Comparison of ENCODE assay signal across 8 cellular contexts in the genomic region with DNA sequence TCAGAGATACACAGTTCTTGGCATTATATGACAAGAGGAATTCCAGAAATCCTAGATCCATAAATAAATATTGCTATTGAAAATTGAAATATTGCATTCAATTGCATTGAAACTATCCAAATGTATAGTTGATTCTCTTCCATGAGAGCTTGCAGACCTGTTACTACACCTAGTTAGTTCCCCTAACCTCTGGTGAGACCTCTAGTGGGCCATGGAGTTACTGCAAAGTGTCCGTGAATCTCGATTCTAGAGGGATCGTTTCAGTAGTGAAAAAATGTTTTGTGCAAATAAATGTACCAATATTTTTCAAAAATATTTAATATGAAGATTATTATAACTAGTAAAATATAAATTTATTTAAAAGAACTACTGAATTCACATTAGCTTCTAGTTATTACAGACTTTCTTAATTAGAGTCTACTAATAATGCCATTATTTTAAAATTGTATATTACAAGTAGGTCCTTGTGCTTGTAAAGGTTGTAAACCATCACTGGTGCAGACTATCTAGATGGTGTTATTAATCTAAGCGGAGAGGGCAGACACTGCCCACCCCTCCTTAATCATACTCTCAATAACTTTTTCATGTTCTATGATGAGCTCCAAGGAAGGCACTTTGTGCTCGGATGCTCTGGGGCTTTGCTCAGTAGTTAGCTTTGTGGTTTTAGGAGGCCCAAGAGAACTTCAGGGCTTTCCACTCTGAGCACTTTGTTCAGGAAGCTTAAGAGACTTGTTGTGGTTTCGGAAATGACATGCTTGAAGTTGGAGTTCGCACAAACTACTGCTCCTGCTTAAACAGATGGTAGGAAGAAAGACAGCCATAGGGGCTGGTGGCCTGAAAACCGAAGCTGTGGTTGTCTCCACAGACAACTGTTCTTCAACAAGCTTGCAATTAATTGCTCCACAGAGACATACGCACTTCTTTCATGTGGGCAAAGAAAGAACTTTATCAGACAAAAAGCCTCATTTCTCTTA. TPM values are rescaled to one million over a fixed set of nuclear protein-coding genes. Genes with fewer than 3 reads are reported as not detected.
DNase-seq lines count a peak whose midpoint lies in the region; ATAC-seq and TF ChIP-seq lines count a peak whose summit lies in the region.

No MANE protein-coding gene starts in this region.

- peak; percentile 90 for ATAC-seq in GM18498 (IDR thresholded peaks at IDR 0.05; ENCODE audit: unreplicated experiment)
- peak; percentile 79 for ATAC-seq in HG02943 (IDR thresholded peaks at IDR 0.05; ENCODE audit: low read depth, unreplicated experiment)
- ATAC-seq in natural killer cell treated with Interleukin-12 subunit alpha and Interleukin-12 subunit beta and Interleukin-15 and Interleukin-18, amount 100 ng/mL, for 72 hours = peak; percentile 62 to 72

- H3K4me1 Mint-ChIP-seq in natural killer cell treated with Interleukin-12 subunit alpha and Interleukin-12 subunit beta and Interleukin-15 and Interleukin-18, amount 100 ng/mL, for 72 hours (ENCODE audit: low read depth in 2 of 2) = peaks cover 6 to 10% of the 10 kb centered on the region in 2 donors

- H3K4me3 Mint-ChIP-seq in natural killer cell treated with Interleukin-12 subunit alpha and Interleukin-12 subunit beta and Interleukin-15 and Interleukin-18, amount 100 ng/mL, for 72 hours = peak overlapping the region; percentile 63

- peaks cover 13 to 20% of the 10 kb centered on the region in 2 donors for H3K27me3 Mint-ChIP-seq in natural killer cell treated with Interleukin-12 subunit alpha and Interleukin-12 subunit beta and Interleukin-15 and Interleukin-18, amount 100 ng/mL, for 72 hours

- peak overlapping the region in 1 of 2 donors; percentile 60 for H3K27ac Mint-ChIP-seq in natural killer cell treated with Interleukin-12 subunit alpha and Interleukin-12 subunit beta and Interleukin-15 and Interleukin-18, amount 100 ng/mL, for 72 hours

- no peak for DNase-seq in AG09309 (ENCODE audit: low read depth)
- peak; percentile 2 for DNase-seq in NCI-H2227 treated with DMSO at 0.1 percent for 48 hours (lab: John Stamatoyannopoulos, UW)
- DNase-seq in activated CD4-positive, alpha-beta T cell treated with anti-CD3 and anti-CD28 coated beads, Interleukin-2, amount 50 U/mL, for 1 hour = peak; percentile 63
- peak; percentile 54 for DNase-seq in effector CD4-positive, alpha-beta T cell
- no peak for DNase-seq in natural killer cell treated with Interleukin-12 subunit alpha and Interleukin-12 subunit beta and Interleukin-15 and Interleukin-18, amount 100 ng/mL, for 72 hours (ENCODE audit: low spot score)
- no peak for DNase-seq in SHP77 treated with DMSO at 0.1 percent for 48 hours (lab: John Stamatoyannopoulos, UW)

- H3K9me3 Mint-ChIP-seq in natural killer cell treated with Interleukin-12 subunit alpha and Interleukin-12 subunit beta and Interleukin-15 and Interleukin-18, amount 100 ng/mL, for 72 hours = peaks cover 2% of the 10 kb centered on the region

- TF ChIP-seq CTCF in AG09309 (IDR thresholded peaks at IDR 0.05; ENCODE audit: control insufficient read depth, insufficient read depth, low read depth, low read length, missing control alignments) = peak; percentile 68

- H3K4me3 ChIP-seq in AG09309 (ENCODE audit: control insufficient read depth, low read depth, low read length) = no peak overlapping the region

- H3K36me3 Mint-ChIP-seq in natural killer cell treated with Interleukin-12 subunit alpha and Interleukin-12 subunit beta and Interleukin-15 and Interleukin-18, amount 100 ng/mL, for 72 hours = no peaks in the 10 kb centered on the region

RNA-seq across cellular contexts. Expression of gene IL21, which starts 42.8 kb away (rescaled TPM):
- 1 to 10 TPM in 1 of 2 donors, under 1 TPM in 1; 0.50 to 1.7 TPM for total RNA-seq in natural killer cell treated with Interleukin-12 subunit alpha and Interleukin-12 subunit beta and Interleukin-15 and Interleukin-18, amount 100 ng/mL, for 72 hours

Comparison
In these comparisons a context has a peak if more than half of its experiments do, and no peak if none do; other contexts are left out.
1. DNase-seq: peak in NCI-H2227 treated with DMSO at 0.1 percent for 48 hours (single experiment), activated CD4-positive, alpha-beta T cell treated with anti-CD3 and anti-CD28 coated beads, Interleukin-2, amount 50 U/mL, for 1 hour (single experiment) and effector CD4-positive, alpha-beta T cell (single experiment); none in AG09309 (single experiment), natural killer cell treated with Interleukin-12 subunit alpha and Interleukin-12 subunit beta and Interleukin-15 and Interleukin-18, amount 100 ng/mL, for 72 hours (single experiment) and SHP77 treated with DMSO at 0.1 percent for 48 hours (single experiment).
2. Peak in every context shown above with its lines, with median percentiles within 50 percentile points of each other: ATAC-seq.